9 cellular contexts compared by ENCODE assay signal in the genomic region with DNA sequence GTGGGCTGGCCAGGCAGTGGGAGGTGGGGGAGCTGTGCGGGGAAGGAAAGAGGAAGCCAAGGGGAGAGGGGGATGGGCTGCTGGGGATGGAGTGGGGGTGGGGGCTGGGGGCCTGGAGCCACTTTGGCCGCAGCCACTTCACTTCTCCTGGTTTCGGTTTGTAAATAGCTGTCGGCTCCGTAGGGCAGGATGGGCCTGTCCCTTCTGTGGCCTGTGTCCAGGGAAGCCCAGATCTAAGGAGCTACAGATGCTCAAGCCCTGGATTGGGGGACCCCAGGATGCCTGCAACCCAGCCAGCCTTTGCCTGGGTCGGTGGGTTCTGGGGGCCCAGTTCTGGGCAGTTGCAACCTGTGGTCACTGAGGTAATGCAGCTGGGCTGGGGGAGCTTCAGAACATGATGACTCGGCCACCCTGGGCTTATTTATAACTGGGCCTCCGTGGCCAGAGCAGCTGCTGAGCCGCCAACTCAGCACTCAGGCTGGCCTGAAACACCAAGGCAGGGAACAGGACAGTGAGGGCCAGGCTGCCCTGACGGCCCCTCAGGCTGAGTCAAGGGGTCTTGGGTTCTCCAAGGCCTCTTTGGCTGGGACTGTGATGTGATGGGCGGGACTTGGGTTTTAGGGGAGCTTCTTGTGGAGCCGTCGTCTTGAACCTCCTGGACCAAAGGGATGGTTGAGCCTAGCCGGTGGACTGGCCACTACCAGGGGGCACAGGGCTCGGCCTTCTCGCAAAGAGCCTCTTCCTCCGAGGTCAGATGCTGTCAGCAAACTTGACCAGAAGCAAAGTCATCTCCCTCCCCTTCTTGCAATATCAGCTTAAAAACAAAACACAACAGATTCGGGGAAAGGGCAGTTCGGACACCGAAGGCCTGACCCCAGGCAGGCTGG. TPM values are rescaled to one million over a fixed set of nuclear protein-coding genes. Genes with fewer than 3 reads are reported as not detected.
DNase-seq lines count a peak whose midpoint lies in the region; ATAC-seq, FAIRE-seq and TF ChIP-seq lines count a peak whose summit lies in the region.
"Had no signal": no experiment of that assay in that cellular context is flagged by ENCODE, and none has a peak within 500 bp of the region (broad histone marks: within the 10 kb centered on the region; RNA-seq: fewer than 3 reads in every experiment).

No MANE protein-coding gene starts in this region.

- no peak overlapping the region for H3K27ac Mint-ChIP-seq in progenitor cell of endocrine pancreas

- no peak for FAIRE-seq in RCC 7860 (lab: Jason Lieb, UNC)

- H3K27ac ChIP-seq in esophagus squamous epithelium (peak overlapping the region; percentile 79 to 94 (median 84)), osteoblast (ENCODE audit: low read depth, low read length) (peak overlapping the region; percentile 85)
- H3K27ac ChIP-seq: ovary had no signal

- WGBS in esophagus squamous epithelium, 2 donors = 76 to 89% methylated on average over 6 to 8 of the region's 20 CpGs

- intact Hi-C loops in esophagus squamous epithelium (cut with DNase I) = no loop called here

- H3K4me2 ChIP-seq in osteoblast (ENCODE audit: insufficient read depth, low read length) = no peak overlapping the region

- no peaks in the 10 kb centered on the region for H3K27me3 ChIP-seq in esophagus squamous epithelium
- H3K27me3 ChIP-seq in osteoblast (ENCODE audit: insufficient read depth, low read length) = no peaks in the 10 kb centered on the region
- H3K27me3 ChIP-seq: ovary had no signal

- H3K4me3 Mint-ChIP-seq in progenitor cell of endocrine pancreas (ENCODE audit: low read depth) = no peak overlapping the region

- peak overlapping the region; percentile 88 for H2AFZ ChIP-seq in osteoblast (ENCODE audit: low read length)

- no peaks in the 10 kb centered on the region for H4K20me1 ChIP-seq in osteoblast (ENCODE audit: insufficient read depth, low read length)

- TF ChIP-seq CTCF in esophagus squamous epithelium (IDR thresholded peaks at IDR 0.05) (no peak), osteoblast (IDR thresholded peaks at IDR 0.05; ENCODE audit: extremely low read depth, low read depth, low read length) (no peak), progenitor cell of endocrine pancreas (IDR thresholded peaks at IDR 0.05; ENCODE audit: unreplicated experiment) (no peak)

- H3K27me3 Mint-ChIP-seq in progenitor cell of endocrine pancreas = no peaks in the 10 kb centered on the region

- no peaks in the 10 kb centered on the region for H3K9me3 Mint-ChIP-seq in progenitor cell of endocrine pancreas (ENCODE audit: low read depth)

- no peaks in the 10 kb centered on the region for H3K79me2 ChIP-seq in osteoblast (ENCODE audit: insufficient read depth, low read length)

- peaks cover 12 to 70% (median 21%) of the 10 kb centered on the region in 3 donors for H3K4me1 ChIP-seq in esophagus squamous epithelium
- H3K4me1 ChIP-seq in osteoblast (ENCODE audit: insufficient read depth, low read length) = peaks cover 9% of the 10 kb centered on the region

- peak; percentile 50 for DNase-seq in ELR (ENCODE audit: low read depth)
- peak; percentile 18 for DNase-seq in RCC 7860 (ENCODE audit: low spot score)
- no peak for DNase-seq in esophagus squamous epithelium (lab: John Stamatoyannopoulos, UW)
- peak; percentile 97 for DNase-seq in osteoblast (ENCODE audit: insufficient read length, low spot score, missing footprints)
- DNase-seq in activated gamma-delta T cell (lab: John Stamatoyannopoulos, UW) = no peak
- no peak for DNase-seq in RKO (ENCODE audit: low spot score)
- DNase-seq in progenitor cell of endocrine pancreas (ENCODE audit: low spot score, unreplicated experiment) = no peak

- no peak for ATAC-seq in HG03135 (IDR thresholded peaks at IDR 0.05; ENCODE audit: unreplicated experiment)

- H3K4me1 Mint-ChIP-seq in progenitor cell of endocrine pancreas (ENCODE audit: low read depth) = no peaks in the 10 kb centered on the region

- TF ChIP-seq POLR2A in esophagus squamous epithelium (IDR thresholded peaks at IDR 0.05) = no peak

- H3K9me3 ChIP-seq in esophagus squamous epithelium = no peaks in the 10 kb centered on the region
- H3K9me3 ChIP-seq in osteoblast (ENCODE audit: low read depth, low read length) = no peaks in the 10 kb centered on the region
- H3K9me3 ChIP-seq: ovary had no signal

- H3K36me3 ChIP-seq in esophagus squamous epithelium = no peaks in the 10 kb centered on the region
- no peaks in the 10 kb centered on the region for H3K36me3 ChIP-seq in osteoblast (ENCODE audit: insufficient read depth, low read length)
- H3K36me3 ChIP-seq: ovary had no signal

- H3K4me3 ChIP-seq in esophagus squamous epithelium (no peak overlapping the region), osteoblast (ENCODE audit: insufficient read depth, low read length) (no peak overlapping the region)
- H3K4me3 ChIP-seq: ovary had no signal

- H3K36me3 Mint-ChIP-seq in progenitor cell of endocrine pancreas (ENCODE audit: insufficient read depth) = no peaks in the 10 kb centered on the region

RNA-seq across cellular contexts. Expression of gene SLC39A13, which starts 15.0 kb away (rescaled TPM):
- total RNA-seq in esophagus squamous epithelium (10 to 100 TPM; 10.9 to 44.3 (median 13.8) TPM), osteoblast (52.5 and 78.9 TPM in 2 replicates), progenitor cell of endocrine pancreas (38.3 and 42.4 TPM in 2 replicates)

RNA-seq across cellular contexts. Expression of gene SPI1, which starts 15.1 kb away (rescaled TPM):
- total RNA-seq in esophagus squamous epithelium (10 to 100 TPM in 2 of 4 donors, 1 to 10 TPM in 2; 2.6 to 15.4 (median 8.8) TPM), osteoblast (not detected in 2 replicates), progenitor cell of endocrine pancreas (not detected in 2 replicates)

RNA-seq across cellular contexts. Expression of gene PSMC3, which starts 32.8 kb away (rescaled TPM):
- 100 to 1,000 TPM in 3 of 4 donors, 10 to 100 TPM in 1; 72.9 to 134 (median 122) TPM for total RNA-seq in esophagus squamous epithelium
- total RNA-seq in osteoblast = 121 and 124 TPM in 2 replicates
- total RNA-seq in progenitor cell of endocrine pancreas = 101 and 103 TPM in 2 replicates

RNA-seq across cellular contexts. Expression of gene MYBPC3, which starts 40.9 kb away (rescaled TPM):
- total RNA-seq in esophagus squamous epithelium = under 1 TPM in 1 of 4 donors, not detected in 3; 0.08 TPM
- not detected in 2 replicates for total RNA-seq in osteoblast
- total RNA-seq in progenitor cell of endocrine pancreas = 0.10 and 0.22 TPM in 2 replicates

RNA-seq across cellular contexts. Expression of gene RAPSN, which starts 55.5 kb away (rescaled TPM):
- total RNA-seq in esophagus squamous epithelium = under 1 TPM in 1 of 4 donors, not detected in 3; 0.38 TPM
- total RNA-seq in osteoblast = 0.29 and 0.36 TPM in 2 replicates
- 0.42 and 0.81 TPM in 2 replicates for total RNA-seq in progenitor cell of endocrine pancreas

Comparison
In these comparisons a context has a peak if more than half of its experiments do, and no peak if none do; other contexts are left out.
1. DNase-seq: peak in ELR (single experiment), RCC 7860 (single experiment) and osteoblast (single experiment); none in esophagus squamous epithelium (single experiment), activated gamma-delta T cell (single experiment), RKO (single experiment) and progenitor cell of endocrine pancreas (single experiment).